In the genomic region with DNA sequence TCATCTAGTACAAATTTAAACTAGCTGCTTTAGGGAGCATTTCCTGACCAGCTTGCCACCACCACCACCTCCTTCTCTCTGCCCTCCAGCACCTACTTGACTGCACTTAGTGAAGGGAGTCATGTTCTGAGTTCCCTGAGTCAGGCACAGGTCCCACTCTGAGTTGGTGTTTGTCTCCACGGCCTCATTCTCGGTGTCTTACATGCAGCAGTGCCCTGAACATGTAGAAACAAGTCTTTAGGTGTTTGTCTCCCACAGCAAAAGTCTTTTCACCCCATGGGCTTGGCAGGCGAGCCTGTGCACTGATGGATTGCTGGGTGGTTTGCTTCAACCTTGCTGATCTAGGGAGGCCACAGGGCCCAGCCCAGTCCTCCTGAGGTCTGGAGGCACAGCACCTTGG, we compare ENCODE assay signal across 9 cellular contexts. TPM values are rescaled to one million over a fixed set of nuclear protein-coding genes. Genes with fewer than 3 reads are reported as not detected.
DNase-seq lines count a peak whose midpoint lies in the region; ATAC-seq, FAIRE-seq and TF ChIP-seq lines count a peak whose summit lies in the region.
"Had no signal": no experiment of that assay in that cellular context is flagged by ENCODE, and none has a peak within 500 bp of the region (broad histone marks: within the 10 kb centered on the region; RNA-seq: fewer than 3 reads in every experiment).

No MANE protein-coding gene starts in this region.

- no peak for FAIRE-seq in A549 (lab: Jason Lieb, UNC)
- peak; percentile 36 for FAIRE-seq in GM12892 (lab: Jason Lieb, UNC)
- no peak for FAIRE-seq in frontal cortex (lab: Jason Lieb, UNC)
- FAIRE-seq: islet of Langerhans had no signal

- no peak for TF ChIP-seq RAD21 in A549 (conservative IDR thresholded peaks at IDR 0.05 in 1 of 2, IDR thresholded peaks at IDR 0.05 in 1 of 2)

- POLR2A ChIA-PET in A549 (lab: Yijun Ruan, JAX), result interaction anchor here (0.5 kb wide), 1 partner anchor 268 kb away, joined by 5 read pairs; no protein-coding TSS in a partner anchor

- no peak for DNase-seq in A549 (ENCODE audit: low read depth in 1 of 2, low spot score in 1 of 2)
- DNase-seq in GM12892 (ENCODE audit: insufficient read length), result no peak
- no peak for DNase-seq in activated naive CD8-positive, alpha-beta T cell treated with anti-CD3 and anti-CD28 coated beads for 36 hours
- DNase-seq in naive B cell, result no peak
- DNase-seq in coronary artery (ENCODE audit: low spot score), result no peak
- no peak for DNase-seq in frontal cortex (ENCODE audit: low spot score in 2 of 2)

- ATAC-seq in A549 (peak in 1 of 2 experiments; percentile 5; a peak in 1 of 6 replicates), naive B cell (ENCODE audit: low read depth in 2 of 2) (no peak), HG03196 (IDR thresholded peaks at IDR 0.05; ENCODE audit: unreplicated experiment) (no peak), HG03378 (IDR thresholded peaks at IDR 0.05; ENCODE audit: unreplicated experiment) (no peak)

- CTCF ChIA-PET in A549 (lab: Yijun Ruan, JAX), result interaction anchor here (1.3 to 38.6 kb wide), 5 partner anchors 11 to 35 kb away, joined by 6 to 928 read pairs (median 7); no protein-coding TSS in a partner anchor

- peaks cover 88% of the 10 kb centered on the region for H3K4me1 Mint-ChIP-seq in activated naive CD8-positive, alpha-beta T cell treated with anti-CD3 and anti-CD28 coated beads for 36 hours
- H3K4me1 Mint-ChIP-seq in naive B cell, result peaks cover 43 to 69% (median 68%) of the 10 kb centered on the region in 3 donors

- H3K4me3 Mint-ChIP-seq in activated naive CD8-positive, alpha-beta T cell treated with anti-CD3 and anti-CD28 coated beads for 36 hours, result peak overlapping the region; percentile 18
- H3K4me3 Mint-ChIP-seq in naive B cell, result peak overlapping the region in 1 of 8 donors; percentile 8

- no peak for TF ChIP-seq CTCF in A549 (IDR thresholded peaks at IDR 0.05)
- no peak for TF ChIP-seq CTCF in coronary artery (IDR thresholded peaks at IDR 0.05)

- no peaks in the 10 kb centered on the region for H3K27me3 Mint-ChIP-seq in activated naive CD8-positive, alpha-beta T cell treated with anti-CD3 and anti-CD28 coated beads for 36 hours
- H3K27me3 Mint-ChIP-seq in naive B cell, result no peaks in the 10 kb centered on the region

- H3K4me3 ChIP-seq in A549, result no peak overlapping the region
- H3K4me3 ChIP-seq in coronary artery, result no peak overlapping the region

- whole genome bisulfite sequencing in A549 (ENCODE audit: missing lambda C conversion rate), result 89% methylated on average over 2 of the region's 3 CpGs

- peak overlapping the region; percentile 95 for H3K27ac Mint-ChIP-seq in activated naive CD8-positive, alpha-beta T cell treated with anti-CD3 and anti-CD28 coated beads for 36 hours
- H3K27ac Mint-ChIP-seq in naive B cell, result peak overlapping the region; percentile 8 to 89 (median 76)

- TF ChIP-seq POLR2A in A549 (IDR thresholded peaks at IDR 0.05; ENCODE audit: low read length), result no peak
- TF ChIP-seq POLR2A in GM12892 (IDR thresholded peaks at IDR 0.05; ENCODE audit: low read depth, low read length), result no peak

- H3K4me2 ChIP-seq in A549, result peak overlapping the region; percentile 59

- H3K4me1 ChIP-seq in A549, result peaks cover 93% of the 10 kb centered on the region

- H3K9me3 Mint-ChIP-seq in activated naive CD8-positive, alpha-beta T cell treated with anti-CD3 and anti-CD28 coated beads for 36 hours, result no peaks in the 10 kb centered on the region
- no peaks in the 10 kb centered on the region for H3K9me3 Mint-ChIP-seq in naive B cell

- H3K36me3 Mint-ChIP-seq in activated naive CD8-positive, alpha-beta T cell treated with anti-CD3 and anti-CD28 coated beads for 36 hours, result peaks cover 53% of the 10 kb centered on the region
- peaks cover 7 to 12% of the 10 kb centered on the region in 2 donors for H3K36me3 Mint-ChIP-seq in naive B cell

- TF ChIP-seq EP300 in A549 (IDR thresholded peaks at IDR 0.05), result no peak

- H3K27ac ChIP-seq in A549, result peak overlapping the region; percentile 68 to 86
- peak overlapping the region in 1 of 2 donors; percentile 35 for H3K27ac ChIP-seq in coronary artery

- no peaks in the 10 kb centered on the region for H3K9me3 ChIP-seq in A549

TF ChIP-seq in A549, 52 proteins besides CTCF, POLR2A, EP300 and RAD21:
- TF ChIP-seq SMC3 (IDR thresholded peaks at IDR 0.05) (no peak), TP53 (CRISPR knock-in tag; IDR thresholded peaks at IDR 0.05) (no peak), FOSL2 (IDR thresholded peaks at IDR 0.05) (no peak), FOSL2 (CRISPR knock-in tag; IDR thresholded peaks at IDR 0.05) (no peak), MAZ (IDR thresholded peaks at IDR 0.05; ENCODE audit: borderline replicate concordance, low read depth, low read length) (no peak)
TF ChIP-seq in A549: peak in this region for 0.

RNA-seq across cellular contexts. Expression of gene TSPAN14, which starts 16.9 kb away (rescaled TPM):
- polyA plus RNA-seq in A549 (2011; rRNA removed) (87.0 and 97.1 TPM in 2 replicates), A549 (2017; fragmentation: RNase III; extraction: RNeasy Plus Mini Kit Qiagen cat#74134 plus additional on column Dnase treatment) (101 to 124 TPM (median 121 TPM) in 3 replicates), naive B cell (ENCODE audit: low read depth in 6 of 6) (10 to 100 TPM; 31.0 to 60.8 (median 38.1) TPM)
- 119 and 152 TPM in 2 replicates for polyA plus RNA-seq in A549 (2012; cell fraction: cytosol; rRNA removed)
- polyA plus RNA-seq in A549 (2012; cell fraction: nucleus; rRNA removed), result 147 and 164 TPM in 2 replicates
- 68.4 and 91.9 TPM in 2 replicates for polyA minus RNA-seq in A549 (2011; rRNA and poly(A)+ RNA removed)
- polyA plus RNA-seq in GM12892 (2012; ENCODE audit: missing spikeins), result 12.1 TPM
- 10 to 100 TPM; 39.6 to 40.4 TPM for total RNA-seq in activated naive CD8-positive, alpha-beta T cell treated with anti-CD3 and anti-CD28 coated beads for 36 hours
- total RNA-seq in frontal cortex, result 17.9 TPM
